In genomic region chr17:19457046-19457445, GRCh38 we compare ENCODE assay signal across 21 cellular contexts.
"Had no signal": no experiment of that assay in that cellular context is flagged by ENCODE, and none has a peak within 500 bp of the region (broad histone marks: within the 10 kb centered on the region; RNA-seq: fewer than 3 reads in every experiment).

No MANE protein-coding gene starts in this region.

- H3K4me3 ChIP-seq: ascending aorta, dorsolateral prefrontal cortex, heart right ventricle, left lung, lung, ovary, prostate gland, testis, vagina had no signal

- ATAC-seq: heart right ventricle; left lung; naive thymus-derived CD8-positive, alpha-beta T cell; stimulated activated naive B cell treated with anti-CD40 and anti-IgM and Interleukin-4, amounts not matched to agents 10 μg/mL and 1 μg/mL and 100 μg/mL, for 72 hours had no signal

- H3K9me3 ChIP-seq: ascending aorta, heart right ventricle, left lung, neutrophil, ovary, prostate gland, testis, vagina had no signal

- DNase-seq: activated CD4-positive, alpha-beta T cell treated with anti-CD3 and anti-CD28 coated beads, Interleukin-2, amount 50 U/mL, for 4 hours; activated naive CD4-positive, alpha-beta T cell treated with anti-CD3 and anti-CD28 coated beads, Interleukin-2, amount 50 U/mL, for 16 hours; activated T-cell treated with anti-CD3 and anti-CD28 coated beads, Interleukin-2, amount 50 U/mL, for 48 hours; central memory CD4-positive, alpha-beta T cell; dorsolateral prefrontal cortex; heart right ventricle; left lung; naive thymus-derived CD8-positive, alpha-beta T cell; ovary; stimulated activated CD4-positive, alpha-beta T cell treated with anti-CD3 and anti-CD28 coated beads, Interleukin-2, amount 100 ng/mL, for 48 hours; stimulated activated CD8-positive, alpha-beta memory T cell treated with anti-CD3 and anti-CD28 coated beads, Interleukin-4, amount 100 ng/mL, for 48 hours; stimulated activated naive B cell treated with anti-CD40 and anti-IgM and Interleukin-4, amounts not matched to agents 10 μg/mL and 1 μg/mL and 100 μg/mL, for 72 hours; T-helper 1 cell; testis; trophoblast cell had no signal

- H3K27ac ChIP-seq: ascending aorta, epithelial cell of prostate, heart right ventricle, left lung, neutrophil, ovary, prostate gland, testis, vagina had no signal

- H3K27me3 ChIP-seq: ascending aorta, dorsolateral prefrontal cortex, ovary, testis, vagina had no signal

- H3K4me1 ChIP-seq: left lung, prostate gland, testis had no signal

- H3K36me3 ChIP-seq: ascending aorta, heart right ventricle, left lung, neutrophil, ovary, prostate gland, vagina had no signal
